23 cellular contexts compared by ENCODE assay signal in the genomic region with DNA sequence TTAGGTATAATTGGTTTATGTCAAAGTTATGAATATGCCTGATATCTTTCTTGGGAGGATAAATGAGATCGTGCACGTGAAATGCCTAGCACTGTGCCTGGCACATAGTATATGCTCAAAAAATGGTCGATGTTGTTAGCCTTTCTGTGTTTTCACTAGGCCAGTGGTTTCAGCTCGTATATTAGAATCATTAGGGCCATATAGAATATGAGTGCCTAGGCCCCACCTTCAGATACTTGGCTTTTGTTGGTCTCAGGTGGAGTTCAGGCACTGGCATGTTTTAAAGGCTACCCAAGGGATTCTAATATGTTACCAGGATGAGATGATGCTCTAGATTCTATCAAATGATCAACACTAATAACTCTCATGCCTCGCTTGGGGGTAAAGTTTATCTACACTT.
"Had no signal": no experiment of that assay in that cellular context is flagged by ENCODE, and none has a peak within 500 bp of the region (broad histone marks: within the 10 kb centered on the region; RNA-seq: fewer than 3 reads in every experiment).

No MANE protein-coding gene starts in this region.

- H3K9me3 Mint-ChIP-seq: IgD-negative memory B cell had no signal

- H3K27me3 Mint-ChIP-seq: IgD-negative memory B cell had no signal

- ATAC-seq: K562 had no signal

- DNase-seq: Kasumi-1, MG63, NCI-H1092, NCI-H1105 treated with DMSO at 0.1 percent for 48 hours, NCI-H1417 treated with DMSO at 0.1 percent for 48 hours, NCI-H146, NCI-H1694 treated with DMSO at 0.1 percent for 48 hours, NCI-H1930, NCI-H2081, NCI-H2107, NCI-H2227 treated with DMSO at 0.1 percent for 48 hours, NCI-H524, NCI-H526 treated with DMSO at 0.1 percent for 48 hours, NCI-H748 treated with DMSO at 0.1 percent for 48 hours, Right ventricle myocardium superior, RPMI8226, SIG-M5, SW 1271 had no signal

- H3K4me2 ChIP-seq: KMS-11 had no signal

- H3K27ac ChIP-seq: KMS-11, SJSA1, SK-N-MC had no signal

- H3K9me3 ChIP-seq: MG63, SJSA1 had no signal

- H3K9ac ChIP-seq: KMS-11 had no signal

- H3K27ac Mint-ChIP-seq: IgD-negative memory B cell had no signal

- H3K4me3 Mint-ChIP-seq: IgD-negative memory B cell had no signal

- H3K4me3 ChIP-seq: K562, MG63, SJSA1, SK-N-MC had no signal

- H3K27me3 ChIP-seq: MG63, SJSA1 had no signal
